In the genomic region with DNA sequence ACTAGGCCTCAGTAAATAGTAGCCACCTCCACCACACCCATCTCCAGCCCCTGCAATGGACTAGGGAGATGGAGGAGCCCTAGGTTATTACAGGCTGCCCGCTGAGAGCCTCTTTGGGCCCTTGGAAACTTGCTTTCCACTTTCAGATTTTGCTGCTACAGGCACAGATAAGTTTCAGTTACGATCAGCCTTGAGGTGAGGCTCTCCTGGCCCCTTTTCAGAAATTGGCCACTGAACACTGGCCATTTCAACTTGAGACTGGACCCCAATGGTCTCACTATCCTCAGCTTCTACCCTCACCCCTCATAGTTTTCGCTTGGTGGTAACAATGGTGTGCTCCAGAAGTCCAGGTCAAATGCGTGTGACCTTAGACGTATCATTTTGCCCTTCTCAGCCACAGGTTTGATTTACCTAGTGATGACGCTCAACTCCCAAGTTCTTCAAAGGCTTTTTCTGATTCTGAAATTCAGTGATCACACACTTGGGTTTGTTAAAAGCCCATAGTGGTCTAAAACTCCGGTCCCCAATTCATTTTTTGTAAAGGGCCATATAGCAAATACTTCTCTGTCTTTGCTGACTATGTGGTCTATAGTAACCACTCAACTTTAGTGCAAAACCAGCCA, we compare ENCODE assay signal across 1 cellular context.
A peak's percentile ranks its signal among the peaks of the same experiment; 100 is the strongest.
TF ChIP-seq lines count a peak whose summit lies in the region.

No MANE protein-coding gene starts in this region.

TF ChIP-seq in HepG2, 621 proteins besides CTCF, POLR2A, EP300 and RAD21 (continued from another document):
- TF ChIP-seq ZNF142 (CRISPR knock-in tag; IDR thresholded peaks at IDR 0.05) (no peak), SRSF9 (IDR thresholded peaks at IDR 0.05; ENCODE audit: borderline replicate concordance, insufficient read depth, low read depth, low read length, poor library complexity, severe bottlenecking) (no peak), ZNF253 (CRISPR knock-in tag; IDR thresholded peaks at IDR 0.05; ENCODE audit: borderline replicate concordance) (peak; percentile 77; the same call in 1 of the 2 replicates), SSRP1 (CRISPR knock-in tag; IDR thresholded peaks at IDR 0.05) (peak; percentile 54; the same call in 1 of the 2 replicates), HDAC1 (CRISPR knock-in tag; IDR thresholded peaks at IDR 0.05) (0 out of 2 replicates have a peak, but pooled peaks have one; percentile 38), ZNF619 (CRISPR knock-in tag; IDR thresholded peaks at IDR 0.05) (no peak), JDP2 (CRISPR knock-in tag; IDR thresholded peaks at IDR 0.05; ENCODE audit: borderline replicate concordance) (no peak), NFAT5 (CRISPR knock-in tag; IDR thresholded peaks at IDR 0.05) (peak; percentile 77; the same call in 1 of the 2 replicates), POLR2AphosphoS5 (IDR thresholded peaks at IDR 0.05; ENCODE audit: low read depth, low read length) (0 out of 2 replicates have a peak, but pooled peaks have one; percentile 32), REXO4 (CRISPR knock-in tag; IDR thresholded peaks at IDR 0.05; ENCODE audit: borderline replicate concordance) (peak; percentile 76), CREB1 (IDR thresholded peaks at IDR 0.05) (peak; percentile 55; the same call in 1 of the 2 replicates), CREB1 (CRISPR knock-in tag; IDR thresholded peaks at IDR 0.05) (no peak), BRD4 (CRISPR knock-in tag; IDR thresholded peaks at IDR 0.05) (0 out of 2 replicates have a peak, but pooled peaks have one; percentile 48), ZNF572 (CRISPR knock-in tag; IDR thresholded peaks at IDR 0.05) (0 out of 2 replicates have a peak, but pooled peaks have one; percentile 73)
- TF ChIP-seq, protein P1, sequence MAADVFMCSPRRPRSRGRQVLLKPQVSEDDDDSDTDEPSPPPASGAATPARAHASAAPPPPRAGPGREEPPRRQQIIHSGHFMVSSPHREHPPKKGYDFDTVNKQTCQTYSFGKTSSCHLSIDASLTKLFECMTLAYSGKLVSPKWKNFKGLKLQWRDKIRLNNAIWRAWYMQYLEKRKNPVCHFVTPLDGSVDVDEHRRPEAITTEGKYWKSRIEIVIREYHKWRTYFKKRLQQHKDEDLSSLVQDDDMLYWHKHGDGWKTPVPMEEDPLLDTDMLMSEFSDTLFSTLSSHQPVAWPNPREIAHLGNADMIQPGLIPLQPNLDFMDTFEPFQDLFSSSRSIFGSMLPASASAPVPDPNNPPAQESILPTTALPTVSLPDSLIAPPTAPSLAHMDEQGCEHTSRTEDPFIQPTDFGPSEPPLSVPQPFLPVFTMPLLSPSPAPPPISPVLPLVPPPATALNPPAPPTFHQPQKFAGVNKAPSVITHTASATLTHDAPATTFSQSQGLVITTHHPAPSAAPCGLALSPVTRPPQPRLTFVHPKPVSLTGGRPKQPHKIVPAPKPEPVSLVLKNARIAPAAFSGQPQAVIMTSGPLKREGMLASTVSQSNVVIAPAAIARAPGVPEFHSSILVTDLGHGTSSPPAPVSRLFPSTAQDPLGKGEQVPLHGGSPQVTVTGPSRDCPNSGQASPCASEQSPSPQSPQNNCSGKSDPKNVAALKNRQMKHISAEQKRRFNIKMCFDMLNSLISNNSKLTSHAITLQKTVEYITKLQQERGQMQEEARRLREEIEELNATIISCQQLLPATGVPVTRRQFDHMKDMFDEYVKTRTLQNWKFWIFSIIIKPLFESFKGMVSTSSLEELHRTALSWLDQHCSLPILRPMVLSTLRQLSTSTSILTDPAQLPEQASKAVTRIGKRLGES (CRISPR knock-in tag; IDR thresholded peaks at IDR 0.05; ENCODE audit: borderline replicate concordance), result 0 out of 2 replicates have a peak, but pooled peaks have one; percentile 23
- TF ChIP-seq, protein P2, sequence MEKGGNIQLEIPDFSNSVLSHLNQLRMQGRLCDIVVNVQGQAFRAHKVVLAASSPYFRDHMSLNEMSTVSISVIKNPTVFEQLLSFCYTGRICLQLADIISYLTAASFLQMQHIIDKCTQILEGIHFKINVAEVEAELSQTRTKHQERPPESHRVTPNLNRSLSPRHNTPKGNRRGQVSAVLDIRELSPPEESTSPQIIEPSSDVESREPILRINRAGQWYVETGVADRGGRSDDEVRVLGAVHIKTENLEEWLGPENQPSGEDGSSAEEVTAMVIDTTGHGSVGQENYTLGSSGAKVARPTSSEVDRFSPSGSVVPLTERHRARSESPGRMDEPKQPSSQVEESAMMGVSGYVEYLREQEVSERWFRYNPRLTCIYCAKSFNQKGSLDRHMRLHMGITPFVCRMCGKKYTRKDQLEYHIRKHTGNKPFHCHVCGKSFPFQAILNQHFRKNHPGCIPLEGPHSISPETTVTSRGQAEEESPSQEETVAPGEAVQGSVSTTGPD (CRISPR knock-in tag; IDR thresholded peaks at IDR 0.05), result no peak
